ENCODE assay signal across 8 cellular contexts in the genomic region with DNA sequence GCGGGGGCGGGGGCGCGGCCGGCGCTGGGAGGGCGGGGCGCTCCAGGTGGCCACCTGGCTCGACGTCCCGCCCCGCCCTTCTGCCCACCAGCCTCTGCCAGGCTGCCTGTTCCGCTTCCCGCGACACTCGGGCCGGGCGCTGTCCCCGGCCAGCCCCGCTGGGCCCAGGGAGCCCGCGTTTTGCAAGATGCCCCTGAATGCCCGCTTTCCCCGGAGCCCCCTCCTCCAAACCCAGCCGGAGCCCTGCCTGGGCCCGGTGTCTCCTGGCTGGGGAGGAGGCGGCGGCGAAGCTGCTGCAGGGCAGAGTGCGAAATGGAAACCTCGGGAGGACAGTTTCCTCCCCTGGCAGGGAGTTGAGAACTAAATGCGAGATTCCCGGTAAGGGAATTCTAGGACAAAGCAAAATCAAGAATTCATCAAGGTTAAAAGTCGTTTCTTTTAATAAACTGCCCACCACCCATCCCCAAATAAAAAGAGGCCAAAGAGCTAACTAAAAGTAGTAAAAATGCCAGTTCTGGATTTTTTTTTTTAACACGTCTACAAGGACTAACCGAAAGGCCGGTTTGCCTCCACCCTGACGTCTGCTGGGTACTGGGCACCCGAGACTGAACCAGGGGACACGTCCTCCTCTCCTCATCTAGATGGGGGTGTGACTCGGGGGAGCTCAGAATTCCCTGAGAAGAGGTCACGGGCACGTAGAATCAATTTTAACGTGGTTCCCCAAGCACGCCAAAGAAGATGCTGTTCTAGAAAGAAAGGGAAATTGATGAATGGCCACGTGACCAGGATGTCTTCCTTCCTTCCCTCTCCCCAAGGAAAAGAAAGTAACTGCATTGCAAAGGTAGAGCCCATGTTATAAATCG.
DNase-seq lines count a peak whose midpoint lies in the region; ATAC-seq and TF ChIP-seq lines count a peak whose summit lies in the region.

No MANE protein-coding gene starts in this region.

- peaks cover 18 to 28% (median 20%) of the 10 kb centered on the region in 3 donors for H3K4me1 Mint-ChIP-seq in IgD-negative memory B cell

- peak overlapping the region; percentile 51 for H3K4me3 ChIP-seq in kidney epithelial cell (ENCODE audit: low read depth, low read length)
- H3K4me3 ChIP-seq in stomach smooth muscle (ENCODE audit: low read length in 2 of 2) = peak overlapping the region; percentile 50 to 77

- H3K27me3 Mint-ChIP-seq in IgD-negative memory B cell = peaks cover 29% of the 10 kb centered on the region

- H3K36me3 ChIP-seq in kidney epithelial cell (ENCODE audit: control insufficient read depth, insufficient read depth, low read length) = no peaks in the 10 kb centered on the region
- H3K36me3 ChIP-seq in stomach smooth muscle (ENCODE audit: control insufficient read depth in 2 of 2, insufficient read depth in 2 of 2, low read length in 2 of 2) = no peaks in the 10 kb centered on the region

- no peaks in the 10 kb centered on the region for H3K9me3 ChIP-seq in stomach smooth muscle (ENCODE audit: control insufficient read depth in 2 of 2, low read length in 2 of 2)

- DNase-seq in GM03348 (ENCODE audit: low spot score) (peak; percentile 26), kidney epithelial cell (ENCODE audit: low read depth) (no peak), GOT3 (lab: John Stamatoyannopoulos, UW) (no peak)
- no peak for DNase-seq in activated naive CD4-positive, alpha-beta T cell treated with anti-CD3 and anti-CD28 coated beads, Interleukin-2, amount 50 U/mL, for 72 hours (ENCODE audit: low spot score in 2 of 2)
- DNase-seq in stimulated activated CD4-positive, alpha-beta T cell treated with anti-CD3 and anti-CD28 coated beads, Interleukin-12 subunit alpha, Interleukin-12 subunit beta, amount 100 ng/mL, for 4 hours = no peak

- peak overlapping the region in 2 of 3 donors; percentile 23 to 83 for H3K27ac Mint-ChIP-seq in IgD-negative memory B cell
- H3K27ac Mint-ChIP-seq in activated naive CD4-positive, alpha-beta T cell treated with anti-CD3 and anti-CD28 coated beads, Interleukin-2, amount 50 U/mL, for 72 hours = peak overlapping the region in 1 of 2 donors; percentile 62

- H3K9ac ChIP-seq in stomach smooth muscle (ENCODE audit: low read length in 2 of 2) = peak overlapping the region in 1 of 2 donors; percentile 13

- ATAC-seq in GM21367 (IDR thresholded peaks at IDR 0.05; ENCODE audit: unreplicated experiment) = peak; percentile 34
- ATAC-seq in activated naive CD4-positive, alpha-beta T cell treated with anti-CD3 and anti-CD28 coated beads, Interleukin-2, amount 50 U/mL, for 72 hours = peak; percentile 67 to 72

- H3K27ac ChIP-seq in stomach smooth muscle (ENCODE audit: low read length) = no peak overlapping the region

- H3K4me3 Mint-ChIP-seq in IgD-negative memory B cell = peak overlapping the region; percentile 61 to 76 (median 72)

- H3K27me3 ChIP-seq in kidney epithelial cell (ENCODE audit: control insufficient read depth, insufficient read depth, low read length) (no peaks in the 10 kb centered on the region), stomach smooth muscle (ENCODE audit: control insufficient read depth in 1 of 2, insufficient read depth in 2 of 2, low read length in 2 of 2) (no peaks in the 10 kb centered on the region)

- H3K9me3 Mint-ChIP-seq in IgD-negative memory B cell = peaks cover 0 to 2% (median under 1%) of the 10 kb centered on the region in 3 donors
- H3K9me3 Mint-ChIP-seq in activated naive CD4-positive, alpha-beta T cell treated with anti-CD3 and anti-CD28 coated beads, Interleukin-2, amount 50 U/mL, for 72 hours = no peaks in the 10 kb centered on the region

- H3K4me1 ChIP-seq in stomach smooth muscle (ENCODE audit: control insufficient read depth, insufficient read depth, low read length) = peaks cover 17% of the 10 kb centered on the region

- TF ChIP-seq CTCF in kidney epithelial cell (IDR thresholded peaks at IDR 0.05; ENCODE audit: insufficient read depth, low read length, poor library complexity, severe bottlenecking) = no peak

- peaks cover under 1% of the 10 kb centered on the region for H3K36me3 Mint-ChIP-seq in IgD-negative memory B cell
- H3K36me3 Mint-ChIP-seq in activated naive CD4-positive, alpha-beta T cell treated with anti-CD3 and anti-CD28 coated beads, Interleukin-2, amount 50 U/mL, for 72 hours = peaks cover 0 to 12% of the 10 kb centered on the region in 2 donors
